16 cellular contexts compared by ENCODE assay signal in the genomic region with DNA sequence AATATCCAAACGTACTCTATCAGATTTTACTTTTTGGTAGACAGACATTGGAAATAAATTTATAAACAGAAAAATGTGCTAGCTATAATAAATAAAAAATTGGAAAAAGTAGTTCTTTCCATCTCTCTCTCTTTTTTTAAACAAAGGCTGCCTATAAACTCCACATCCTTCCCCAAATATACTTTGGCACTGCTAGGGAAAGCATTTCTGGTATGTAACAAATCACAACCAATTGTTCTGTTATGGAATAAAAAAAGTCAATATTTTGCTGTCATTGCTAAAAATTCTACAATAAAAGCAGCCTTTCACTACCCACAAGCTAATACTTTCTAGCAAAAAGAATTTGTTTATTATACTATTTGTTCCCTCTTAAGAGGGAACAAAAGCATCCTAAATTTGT.
A peak's percentile ranks its signal among the peaks of the same experiment; 100 is the strongest.
DNase-seq lines count a peak whose midpoint lies in the region; ATAC-seq, FAIRE-seq and TF ChIP-seq lines count a peak whose summit lies in the region.
"Had no signal": no experiment of that assay in that cellular context is flagged by ENCODE, and none has a peak within 500 bp of the region (broad histone marks: within the 10 kb centered on the region; RNA-seq: fewer than 3 reads in every experiment).

No MANE protein-coding gene starts in this region.

- ATAC-seq in natural killer cell treated with Interleukin-12 subunit alpha and Interleukin-12 subunit beta and Interleukin-15 and Interleukin-18, amount 100 ng/mL, for 72 hours: no peak
- no peak for ATAC-seq in GM18517 (IDR thresholded peaks at IDR 0.05; ENCODE audit: unreplicated experiment)

- H2AFZ ChIP-seq in endothelial cell of umbilical vein (ENCODE audit: low read depth, low read length): no peak overlapping the region
- H2AFZ ChIP-seq in mesenchymal stem cell (ENCODE audit: low read depth, low read length): no peak overlapping the region

- FAIRE-seq in endothelial cell of umbilical vein (lab: Jason Lieb, UNC): peak; percentile 12

- no peak overlapping the region for H2BK12ac ChIP-seq in mesenchymal stem cell (ENCODE audit: low read length in 2 of 2)

- intact Hi-C loops in endothelial cell of umbilical vein (cut with micrococcal nuclease): loop anchor here (1.0 to 2.0 kb wide), 6 partner anchors 29 to 169 kb away; partner anchors contain the start of gene TARS1

- TF ChIP-seq CTCF in endothelial cell of umbilical vein (IDR thresholded peaks at IDR 0.05; ENCODE audit: extremely low read depth in 1 of 2, insufficient read depth in 1 of 2, low read depth in 1 of 2, low read length in 2 of 2): no peak

- no peaks in the 10 kb centered on the region for H3K36me3 Mint-ChIP-seq in natural killer cell treated with Interleukin-12 subunit alpha and Interleukin-12 subunit beta and Interleukin-15 and Interleukin-18, amount 100 ng/mL, for 72 hours
- H3K36me3 Mint-ChIP-seq: CD4-positive, alpha-beta memory T cell had no signal

- no peaks in the 10 kb centered on the region for H3K9me1 ChIP-seq in endothelial cell of umbilical vein (replicated peaks; ENCODE audit: control insufficient read depth, extremely low read depth, insufficient read depth, low read length)

- H3K27me3 ChIP-seq in SJSA1 (replicated peaks) (no peaks in the 10 kb centered on the region), endothelial cell of umbilical vein (ENCODE audit: control insufficient read depth in 2 of 2, insufficient read depth in 2 of 2, low read length in 2 of 2) (no peaks in the 10 kb centered on the region), mesenchymal stem cell (ENCODE audit: control insufficient read depth in 1 of 2, insufficient read depth in 1 of 2, low read length in 2 of 2) (no peaks in the 10 kb centered on the region)
- H3K27me3 ChIP-seq: BE2C, MG63 had no signal

- H3K4me1 ChIP-seq in SJSA1 (replicated peaks): peaks cover 32% of the 10 kb centered on the region
- H3K4me1 ChIP-seq in endothelial cell of umbilical vein (ENCODE audit: control insufficient read depth, extremely low read depth, insufficient read depth, low read length): peaks cover 32% of the 10 kb centered on the region
- peaks cover 1% of the 10 kb centered on the region for H3K4me1 ChIP-seq in mesenchymal stem cell (ENCODE audit: control insufficient read depth, insufficient read depth, low read depth, low read length)
- H3K4me1 ChIP-seq: BE2C had no signal

- H3K4me2 ChIP-seq in endothelial cell of umbilical vein (ENCODE audit: insufficient read depth, low read length) (peak overlapping the region; percentile 87), mesenchymal stem cell (ENCODE audit: low read length, poor library complexity, severe bottlenecking) (no peak overlapping the region)

- no peak overlapping the region for H4K91ac ChIP-seq in mesenchymal stem cell (ENCODE audit: low read length)

- POLR2A ChIA-PET in endothelial cell of umbilical vein (lab: Charles Lee): no interaction called here

- H3K27ac ChIP-seq in SJSA1 (peak overlapping the region; percentile 53), endothelial cell of umbilical vein (ENCODE audit: insufficient read depth, low read depth, low read length) (peak overlapping the region; percentile 90), mesenchymal stem cell (ENCODE audit: low read length, poor library complexity, severe bottlenecking) (no peak overlapping the region)

- H3K79me1 ChIP-seq in mesenchymal stem cell (replicated peaks; ENCODE audit: low read length, poor library complexity, severe bottlenecking): no peaks in the 10 kb centered on the region

- no peak overlapping the region for H2BK120ac ChIP-seq in mesenchymal stem cell (ENCODE audit: low read depth, low read length)

- H3K9me3 ChIP-seq in SJSA1 (replicated peaks): no peaks in the 10 kb centered on the region
- no peaks in the 10 kb centered on the region for H3K9me3 ChIP-seq in endothelial cell of umbilical vein (replicated peaks; ENCODE audit: control insufficient read depth, insufficient read depth, low read length)
- H3K9me3 ChIP-seq in mesenchymal stem cell (ENCODE audit: control insufficient read depth, low read length): no peaks in the 10 kb centered on the region
- H3K9me3 ChIP-seq: BE2C, MG63 had no signal

- CTCF ChIA-PET in endothelial cell of umbilical vein (lab: Charles Lee): interaction anchor here (1.1 to 2.3 kb wide), 7 partner anchors 11 to 164 kb away, joined by 3 to 5 read pairs (median 4); no protein-coding TSS in a partner anchor

- no peak overlapping the region for H4K8ac ChIP-seq in mesenchymal stem cell (ENCODE audit: low read length)

- WGBS in mesenchymal stem cell: no CpG with 5 or more reads among the region's 1 CpG

- no peak overlapping the region for H3K23ac ChIP-seq in mesenchymal stem cell (ENCODE audit: low read length in 2 of 2)

- no peak overlapping the region for H3K27ac Mint-ChIP-seq in natural killer cell treated with Interleukin-12 subunit alpha and Interleukin-12 subunit beta and Interleukin-15 and Interleukin-18, amount 100 ng/mL, for 72 hours
- H3K27ac Mint-ChIP-seq: CD4-positive, alpha-beta memory T cell had no signal

- no peak overlapping the region for H2BK5ac ChIP-seq in mesenchymal stem cell (ENCODE audit: low read depth, low read length, poor library complexity, severe bottlenecking)

- no peaks in the 10 kb centered on the region for H3K27me3 Mint-ChIP-seq in natural killer cell treated with Interleukin-12 subunit alpha and Interleukin-12 subunit beta and Interleukin-15 and Interleukin-18, amount 100 ng/mL, for 72 hours

- no peak for TF ChIP-seq POLR2A in endothelial cell of umbilical vein (IDR thresholded peaks at IDR 0.05; ENCODE audit: low read depth, low read length)

- H3K4me1 Mint-ChIP-seq in natural killer cell treated with Interleukin-12 subunit alpha and Interleukin-12 subunit beta and Interleukin-15 and Interleukin-18, amount 100 ng/mL, for 72 hours (ENCODE audit: low read depth in 2 of 2): no peaks in the 10 kb centered on the region
- H3K4me1 Mint-ChIP-seq: CD4-positive, alpha-beta memory T cell had no signal

- H3K9me3 Mint-ChIP-seq in natural killer cell treated with Interleukin-12 subunit alpha and Interleukin-12 subunit beta and Interleukin-15 and Interleukin-18, amount 100 ng/mL, for 72 hours: peaks cover 3% of the 10 kb centered on the region

- H3K14ac ChIP-seq in mesenchymal stem cell (ENCODE audit: low read length in 2 of 2): no peak overlapping the region

- dilution Hi-C loops in endothelial cell of umbilical vein (cut with MboI; ENCODE audit: extremely low pct_ligation_motif_present, low sequenced_read_pairs): no loop called here

- no peak overlapping the region for H2BK15ac ChIP-seq in mesenchymal stem cell (ENCODE audit: low read depth, poor library complexity, severe bottlenecking)

- DNase-seq in EH (ENCODE audit: low read depth) (peak; percentile 57), SJSA1 (ENCODE audit: low read depth in 1 of 2, low spot score in 2 of 2) (peak in 1 of 2 experiments; percentile 22), endothelial cell of umbilical vein (ENCODE audit: low read depth, low spot score) (peak; percentile 60), mesenchymal stem cell (no peak), OCI-M2 (lab: John Stamatoyannopoulos, UW; ENCODE audit: unreplicated experiment) (no peak), SKM-1 (lab: John Stamatoyannopoulos, UW; ENCODE audit: unreplicated experiment) (no peak)
- DNase-seq in natural killer cell treated with Interleukin-12 subunit alpha and Interleukin-12 subunit beta and Interleukin-15 and Interleukin-18, amount 100 ng/mL, for 72 hours (ENCODE audit: low spot score): no peak
- DNase-seq: BE2C; CD4-positive, alpha-beta memory T cell; DMS79 treated with DMSO at 0.1 percent for 48 hours; GOT3; MG63; NCI-H1105; NCI-H187; NCI-H524 had no signal

- no peak overlapping the region for H3K4ac ChIP-seq in mesenchymal stem cell (ENCODE audit: low read depth in 1 of 2, low read length in 2 of 2)

- no TSS peak for BruUV-seq in endothelial cell of umbilical vein (replicated peaks; lab: Mats Ljungman, UMichigan)

- no peak overlapping the region for H3K4me3 ChIP-seq in SJSA1
- no peak overlapping the region for H3K4me3 ChIP-seq in endothelial cell of umbilical vein (replicated peaks in 1 of 3; ENCODE audit: insufficient read depth in 1 of 3, low read depth in 1 of 3, low read length in 3 of 3)
- no peak overlapping the region for H3K4me3 ChIP-seq in mesenchymal stem cell (ENCODE audit: insufficient read depth in 1 of 2, low read depth in 1 of 2, low read length in 2 of 2)
- H3K4me3 ChIP-seq: MG63 had no signal

- H3K36me3 ChIP-seq in SJSA1: no peaks in the 10 kb centered on the region
- H3K36me3 ChIP-seq in endothelial cell of umbilical vein (ENCODE audit: control insufficient read depth in 2 of 2, extremely low read depth in 1 of 2, insufficient read depth in 2 of 2, low read length in 2 of 2): no peaks in the 10 kb centered on the region
- H3K36me3 ChIP-seq in mesenchymal stem cell (ENCODE audit: control insufficient read depth in 1 of 2, insufficient read depth in 2 of 2, low read depth in 1 of 2, low read length in 2 of 2): no peaks in the 10 kb centered on the region
- H3K36me3 ChIP-seq: BE2C, MG63 had no signal

- H2AK5ac ChIP-seq in mesenchymal stem cell (ENCODE audit: low read length, severe bottlenecking): no peak overlapping the region

- peak overlapping the region; percentile 72 for H3K9ac ChIP-seq in endothelial cell of umbilical vein (replicated peaks; ENCODE audit: extremely low read depth, insufficient read depth, low read length)
- H3K9ac ChIP-seq in mesenchymal stem cell (ENCODE audit: low read length): peak overlapping the region; percentile 76

- H3K79me2 ChIP-seq in endothelial cell of umbilical vein (ENCODE audit: control insufficient read depth, insufficient read depth, low read length): no peaks in the 10 kb centered on the region

- H3K18ac ChIP-seq in mesenchymal stem cell (ENCODE audit: low read depth in 1 of 2, low read length in 2 of 2): no peak overlapping the region

- H3K4me3 Mint-ChIP-seq in natural killer cell treated with Interleukin-12 subunit alpha and Interleukin-12 subunit beta and Interleukin-15 and Interleukin-18, amount 100 ng/mL, for 72 hours: no peak overlapping the region
- H3K4me3 Mint-ChIP-seq: CD4-positive, alpha-beta memory T cell had no signal

- no peaks in the 10 kb centered on the region for H4K20me1 ChIP-seq in endothelial cell of umbilical vein (replicated peaks; ENCODE audit: control insufficient read depth, extremely low read depth, insufficient read depth, low read length)

TF ChIP-seq in endothelial cell of umbilical vein, 7 proteins besides CTCF, POLR2A, EP300 and RAD21 (continues in another document):
- TF ChIP-seq, protein P1, sequence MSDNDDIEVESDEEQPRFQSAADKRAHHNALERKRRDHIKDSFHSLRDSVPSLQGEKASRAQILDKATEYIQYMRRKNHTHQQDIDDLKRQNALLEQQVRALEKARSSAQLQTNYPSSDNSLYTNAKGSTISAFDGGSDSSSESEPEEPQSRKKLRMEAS (IDR thresholded peaks at IDR 0.05; ENCODE audit: insufficient read depth, insufficient read length): no peak
- TF ChIP-seq MYC (IDR thresholded peaks at IDR 0.05; ENCODE audit: low read depth, low read length) (no peak), EZH2 (IDR thresholded peaks at IDR 0.05; ENCODE audit: borderline replicate concordance, low read depth, low read length, severe bottlenecking) (no peak), GATA2 (IDR thresholded peaks at IDR 0.05; ENCODE audit: insufficient read depth, insufficient read length, low read depth, low read length) (no peak), FOS (IDR thresholded peaks at IDR 0.05; ENCODE audit: borderline replicate concordance, insufficient read depth, low read length) (no peak)

Comparison
In these comparisons a context has a peak if more than half of its experiments do, and no peak if none do; other contexts are left out.
1. DNase-seq: peak in EH (single experiment) and endothelial cell of umbilical vein (single experiment); none in mesenchymal stem cell (single experiment), natural killer cell treated with Interleukin-12 subunit alpha and Interleukin-12 subunit beta and Interleukin-15 and Interleukin-18, amount 100 ng/mL, for 72 hours (single experiment), OCI-M2 (single experiment) and SKM-1 (single experiment).